Comparison of ENCODE assay signal across 1 cellular context in the genomic region with DNA sequence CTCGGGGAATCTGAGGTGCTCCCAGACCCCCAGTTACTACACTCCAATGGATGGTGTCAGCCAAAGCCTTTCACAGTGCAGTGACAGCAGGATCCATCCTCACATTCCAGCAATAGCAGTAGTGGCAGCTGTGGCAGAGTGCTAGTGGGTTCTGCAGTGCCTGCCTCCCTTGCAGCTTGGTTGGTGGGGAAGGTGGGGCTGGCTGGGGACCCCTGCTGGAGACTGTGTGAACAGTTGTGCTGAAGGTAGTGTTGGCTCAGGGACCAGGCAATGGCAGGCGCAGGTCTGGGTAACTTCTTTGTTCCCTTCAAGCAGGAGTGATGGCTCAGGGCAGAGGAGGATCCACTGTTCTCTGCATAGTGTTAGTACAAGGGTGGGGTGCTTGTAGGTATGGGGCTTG.
TF ChIP-seq lines count a peak whose summit lies in the region.

No MANE protein-coding gene starts in this region.

TF ChIP-seq in WTC11, 78 proteins besides CTCF, POLR2A, EP300 and RAD21 (continued from another document):
- TF ChIP-seq, protein P1, sequence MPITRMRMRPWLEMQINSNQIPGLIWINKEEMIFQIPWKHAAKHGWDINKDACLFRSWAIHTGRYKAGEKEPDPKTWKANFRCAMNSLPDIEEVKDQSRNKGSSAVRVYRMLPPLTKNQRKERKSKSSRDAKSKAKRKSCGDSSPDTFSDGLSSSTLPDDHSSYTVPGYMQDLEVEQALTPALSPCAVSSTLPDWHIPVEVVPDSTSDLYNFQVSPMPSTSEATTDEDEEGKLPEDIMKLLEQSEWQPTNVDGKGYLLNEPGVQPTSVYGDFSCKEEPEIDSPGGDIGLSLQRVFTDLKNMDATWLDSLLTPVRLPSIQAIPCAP (CRISPR knock-in tag; IDR thresholded peaks at IDR 0.05): no peak
- TF ChIP-seq OVOL2 (CRISPR knock-in tag; IDR thresholded peaks at IDR 0.05; ENCODE audit: borderline replicate concordance) (no peak), NFATC4 (CRISPR knock-in tag; IDR thresholded peaks at IDR 0.05) (no peak), ZNF671 (CRISPR knock-in tag; IDR thresholded peaks at IDR 0.05) (no peak)
- TF ChIP-seq, protein P2, sequence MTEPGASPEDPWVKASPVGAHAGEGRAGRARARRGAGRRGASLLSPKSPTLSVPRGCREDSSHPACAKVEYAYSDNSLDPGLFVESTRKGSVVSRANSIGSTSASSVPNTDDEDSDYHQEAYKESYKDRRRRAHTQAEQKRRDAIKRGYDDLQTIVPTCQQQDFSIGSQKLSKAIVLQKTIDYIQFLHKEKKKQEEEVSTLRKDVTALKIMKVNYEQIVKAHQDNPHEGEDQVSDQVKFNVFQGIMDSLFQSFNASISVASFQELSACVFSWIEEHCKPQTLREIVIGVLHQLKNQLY (CRISPR knock-in tag; IDR thresholded peaks at IDR 0.05): no peak
- TF ChIP-seq, protein P3, sequence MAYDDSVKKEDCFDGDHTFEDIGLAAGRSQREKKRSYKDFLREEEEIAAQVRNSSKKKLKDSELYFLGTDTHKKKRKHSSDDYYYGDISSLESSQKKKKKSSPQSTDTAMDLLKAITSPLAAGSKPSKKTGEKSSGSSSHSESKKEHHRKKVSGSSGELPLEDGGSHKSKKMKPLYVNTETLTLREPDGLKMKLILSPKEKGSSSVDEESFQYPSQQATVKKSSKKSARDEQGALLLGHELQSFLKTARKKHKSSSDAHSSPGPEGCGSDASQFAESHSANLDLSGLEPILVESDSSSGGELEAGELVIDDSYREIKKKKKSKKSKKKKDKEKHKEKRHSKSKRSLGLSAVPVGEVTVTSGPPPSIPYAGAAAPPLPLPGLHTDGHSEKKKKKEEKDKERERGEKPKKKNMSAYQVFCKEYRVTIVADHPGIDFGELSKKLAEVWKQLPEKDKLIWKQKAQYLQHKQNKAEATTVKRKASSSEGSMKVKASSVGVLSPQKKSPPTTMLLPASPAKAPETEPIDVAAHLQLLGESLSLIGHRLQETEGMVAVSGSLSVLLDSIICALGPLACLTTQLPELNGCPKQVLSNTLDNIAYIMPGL (CRISPR knock-in tag; IDR thresholded peaks at IDR 0.05): no peak
